ENCODE assay signal across 11 cellular contexts in the genomic region with DNA sequence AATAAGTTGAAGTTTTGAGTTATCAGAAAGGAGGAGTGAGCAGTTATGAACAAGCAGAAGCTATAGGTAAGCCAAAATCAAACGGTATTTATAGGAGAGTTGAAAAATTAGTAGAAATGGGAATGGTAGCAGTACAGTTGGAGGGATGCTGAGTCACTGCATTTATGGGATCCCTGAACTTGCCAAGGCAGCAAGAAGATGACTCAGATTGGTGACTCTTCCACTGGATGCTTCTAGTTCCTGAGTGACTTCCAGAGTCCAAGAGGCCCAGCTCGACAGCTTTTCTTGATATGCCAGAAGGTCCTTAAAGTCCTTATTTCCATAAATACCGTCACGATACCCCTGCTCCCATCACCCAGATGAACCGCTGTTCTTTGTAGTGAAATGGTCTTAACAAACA. TPM values are rescaled to one million over a fixed set of nuclear protein-coding genes. Genes with fewer than 3 reads are reported as not detected.
DNase-seq lines count a peak whose midpoint lies in the region; TF ChIP-seq lines count a peak whose summit lies in the region.
"Had no signal": no experiment of that assay in that cellular context is flagged by ENCODE, and none has a peak within 500 bp of the region (broad histone marks: within the 10 kb centered on the region; RNA-seq: fewer than 3 reads in every experiment).

No MANE protein-coding gene starts in this region.

- 63% methylated on average over 5 of the region's 5 CpGs for WGBS in suprapubic skin
- WGBS in tibial nerve, 2 donors, result 82 to 92% methylated on average over 5 of the region's 5 CpGs

- H3K4me1 ChIP-seq in HEK293 (ENCODE audit: control insufficient read depth, insufficient read depth, low read length) (no peaks in the 10 kb centered on the region), suprapubic skin (peaks cover 13% of the 10 kb centered on the region), tibial nerve (peaks cover 0 to 4% (median 0%) of the 10 kb centered on the region in 4 donors)

- H3K36me3 ChIP-seq in HEK293 (ENCODE audit: control insufficient read depth in 2 of 2, insufficient read depth in 1 of 2, low read length in 2 of 2), result no peaks in the 10 kb centered on the region
- H3K36me3 ChIP-seq in suprapubic skin, result no peaks in the 10 kb centered on the region
- H3K36me3 ChIP-seq in tibial nerve, result no peaks in the 10 kb centered on the region

- H3K27me3 ChIP-seq in suprapubic skin (no peaks in the 10 kb centered on the region), tibial nerve (no peaks in the 10 kb centered on the region)

- H3K27ac ChIP-seq in HEK293 (ENCODE audit: extremely low read depth, low read depth, low read length) (no peak overlapping the region), suprapubic skin (peak overlapping the region; percentile 62), tibial nerve (peak overlapping the region in 2 of 4 donors; percentile 10 to 26)

- TF ChIP-seq EP300 in suprapubic skin (IDR thresholded peaks at IDR 0.05) (no peak), tibial nerve (IDR thresholded peaks at IDR 0.05) (no peak)

- no peak for TF ChIP-seq CTCF in HEK293 (tag by site-specific recombination; IDR thresholded peaks at IDR 0.05)
- TF ChIP-seq CTCF in suprapubic skin (IDR thresholded peaks at IDR 0.05), result no peak
- TF ChIP-seq CTCF in tibial nerve (IDR thresholded peaks at IDR 0.05), result no peak

- DNase-seq in SW480 (ENCODE audit: low spot score), result peak; percentile 21
- peak; percentile 70 for DNase-seq in fibroblast of the conjunctiva (ENCODE audit: low read depth)
- no peak for DNase-seq in suprapubic skin (ENCODE audit: low spot score in 2 of 2)
- DNase-seq in tibial nerve (ENCODE audit: low spot score in 2 of 2), result no peak
- no peak for DNase-seq in NCI-H2107 (lab: John Stamatoyannopoulos, UW)
- DNase-seq in stimulated activated CD4-positive, alpha-beta T cell treated with anti-CD3 and anti-CD28 coated beads, Interleukin-2, amount 100 ng/mL, for 48 hours, result no peak
- no peak for DNase-seq in HuH-7 (ENCODE audit: low spot score)
- DNase-seq: activated naive CD8-positive, alpha-beta T cell treated with anti-CD3 and anti-CD28 coated beads, Interleukin-2, amount 10 ng/mL, durations not matched to agents 7 days and 5 days; head of caudate nucleus; NCI-H2227 treated with DMSO at 0.1 percent for 48 hours had no signal

- no peaks in the 10 kb centered on the region for H3K9me3 ChIP-seq in HEK293 (ENCODE audit: control insufficient read depth, insufficient read depth, low read depth, low read length)
- no peaks in the 10 kb centered on the region for H3K9me3 ChIP-seq in suprapubic skin
- no peaks in the 10 kb centered on the region for H3K9me3 ChIP-seq in tibial nerve

- H3K4me3 ChIP-seq in HEK293 (ENCODE audit: low read depth, low read length), result no peak overlapping the region
- no peak overlapping the region for H3K4me3 ChIP-seq in suprapubic skin
- H3K4me3 ChIP-seq in tibial nerve, result no peak overlapping the region

- POLR2A ChIA-PET in HEK293 (lab: Yijun Ruan, JAX), result no interaction called here

- CTCF ChIA-PET in HEK293 (lab: Yijun Ruan, JAX), result no interaction called here

- TF ChIP-seq POLR2A in suprapubic skin (IDR thresholded peaks at IDR 0.05), result no peak
- TF ChIP-seq POLR2A in tibial nerve (IDR thresholded peaks at IDR 0.05), result no peak

TF ChIP-seq in HEK293, 187 proteins besides CTCF, POLR2A, EP300 and RAD21:
- 0 out of 2 replicates have a peak, but pooled peaks have one; percentile 12 for TF ChIP-seq ZNF335 (tag by site-specific recombination; conservative IDR thresholded peaks at IDR 0.05)
- 0 out of 2 replicates have a peak, but pooled peaks have one; percentile 7 for TF ChIP-seq ZNF184 (tag by site-specific recombination; IDR thresholded peaks at IDR 0.05)
- no peak for TF ChIP-seq KLF16 (tag by site-specific recombination; IDR thresholded peaks at IDR 0.05)

RNA-seq across cellular contexts. Expression of a gene that starts 31.1 kb away (rescaled TPM):
- total RNA-seq in suprapubic skin (100 to 1,000 TPM in 3 of 4 donors, 10 to 100 TPM in 1; 94.6 to 127 (median 115) TPM), tibial nerve (100 to 1,000 TPM in 1 of 4 donors, 10 to 100 TPM in 3; 73.0 to 106 (median 89.7) TPM)

Comparison
In these comparisons a context has a peak if more than half of its experiments do, and no peak if none do; other contexts are left out.
1. DNase-seq: peak in SW480 (single experiment) and fibroblast of the conjunctiva (single experiment); none in suprapubic skin (0 of 2), tibial nerve (0 of 2), NCI-H2107 (single experiment), stimulated activated CD4-positive, alpha-beta T cell treated with anti-CD3 and anti-CD28 coated beads, Interleukin-2, amount 100 ng/mL, for 48 hours (0 of 2) and HuH-7 (single experiment).